ENCODE assay signal across 12 cellular contexts in genomic region chr9:94906181-94906580, GRCh38.
DNase-seq lines count a peak whose midpoint lies in the region; ATAC-seq and TF ChIP-seq lines count a peak whose summit lies in the region.
"Had no signal": no experiment of that assay in that cellular context is flagged by ENCODE, and none has a peak within 500 bp of the region (broad histone marks: within the 10 kb centered on the region; RNA-seq: fewer than 3 reads in every experiment).

No MANE protein-coding gene starts in this region.

- H3K9me3 ChIP-seq in cardiac muscle cell (ENCODE audit: low read depth) = no peaks in the 10 kb centered on the region
- H3K9me3 ChIP-seq in lung (ENCODE audit: control insufficient read depth in 2 of 2, insufficient read depth in 1 of 2, low read length in 1 of 2) = no peaks in the 10 kb centered on the region
- H3K9me3 ChIP-seq: BLaER1 treated with 17β-estradiol and CSF1 and Interleukin-3, amounts not matched to agents 10 nM and 100 nM had no signal

- intact Hi-C loops in Right ventricle myocardium inferior (cut with DNase I) = no loop called here

- H3K4me3 ChIP-seq in cardiac muscle cell = no peak overlapping the region
- H3K4me3 ChIP-seq in lung = no peak overlapping the region
- H3K4me3 ChIP-seq: BLaER1 treated with 17β-estradiol and CSF1 and Interleukin-3, amounts not matched to agents 10 nM and 100 nM had no signal

- no peak for TF ChIP-seq CTCF in cardiac muscle cell (IDR thresholded peaks at IDR 0.05; ENCODE audit: low read depth, low read length)
- TF ChIP-seq CTCF in lung (IDR thresholded peaks at IDR 0.05; ENCODE audit: control extremely low read depth, extremely low read depth) = no peak

- WGBS in lung, 2 donors = 92 to 95% methylated on average over 6 of the region's 6 CpGs

- H3K36me3 ChIP-seq in cardiac muscle cell (no peaks in the 10 kb centered on the region), lung (ENCODE audit: control insufficient read depth in 2 of 2, insufficient read depth in 2 of 2, low read length in 2 of 2) (no peaks in the 10 kb centered on the region)

- no peak for ATAC-seq in Right ventricle myocardium inferior
- no peak for ATAC-seq in lung (ENCODE audit: insufficient read depth, low FRiP score)

- H3K4me1 ChIP-seq in cardiac muscle cell (ENCODE audit: low read depth) (peaks cover 63% of the 10 kb centered on the region), lung (ENCODE audit: control insufficient read depth in 2 of 2, insufficient read depth in 2 of 2, low read length in 2 of 2) (peaks cover 7 to 10% of the 10 kb centered on the region in 2 donors)

- no peak for DNase-seq in cardiac muscle cell (ENCODE audit: low read depth in 1 of 2, low spot score in 1 of 2)
- DNase-seq in Right ventricle myocardium inferior (ENCODE audit: missing footprints) = no peak
- peak; percentile 4 for DNase-seq in lung (ENCODE audit: low spot score)
- no peak for DNase-seq in nucleus accumbens (lab: John Stamatoyannopoulos, UW)
- DNase-seq in hypothalamus (lab: John Stamatoyannopoulos, UW) = no peak
- no peak for DNase-seq in pons (ENCODE audit: low spot score)
- DNase-seq: CD4-positive, CD25-positive, alpha-beta regulatory T cell; H7 had no signal

- no peaks in the 10 kb centered on the region for H3K27me3 ChIP-seq in cardiac muscle cell
- no peaks in the 10 kb centered on the region for H3K27me3 ChIP-seq in lung (ENCODE audit: control insufficient read depth, insufficient read depth)
- H3K27me3 ChIP-seq: BLaER1 treated with 17β-estradiol and CSF1 and Interleukin-3, amounts not matched to agents 10 nM and 100 nM had no signal

- H3K27ac ChIP-seq in cardiac muscle cell = peak overlapping the region; percentile 73
- peak overlapping the region; percentile 39 for H3K27ac ChIP-seq in cingulate gyrus (ENCODE audit: low read depth, low read length)
- peak overlapping the region in 1 of 2 donors; percentile 20 for H3K27ac ChIP-seq in lung (ENCODE audit: low read depth in 1 of 2, low read length in 1 of 2)
- H3K27ac ChIP-seq in temporal lobe (ENCODE audit: low read depth, low read length) = peak overlapping the region; percentile 97
- H3K27ac ChIP-seq: 22Rv1; BLaER1 treated with 17β-estradiol and CSF1 and Interleukin-3, amounts not matched to agents 10 nM and 100 nM had no signal
